ENCODE assay signal across 24 cellular contexts in the genomic region with DNA sequence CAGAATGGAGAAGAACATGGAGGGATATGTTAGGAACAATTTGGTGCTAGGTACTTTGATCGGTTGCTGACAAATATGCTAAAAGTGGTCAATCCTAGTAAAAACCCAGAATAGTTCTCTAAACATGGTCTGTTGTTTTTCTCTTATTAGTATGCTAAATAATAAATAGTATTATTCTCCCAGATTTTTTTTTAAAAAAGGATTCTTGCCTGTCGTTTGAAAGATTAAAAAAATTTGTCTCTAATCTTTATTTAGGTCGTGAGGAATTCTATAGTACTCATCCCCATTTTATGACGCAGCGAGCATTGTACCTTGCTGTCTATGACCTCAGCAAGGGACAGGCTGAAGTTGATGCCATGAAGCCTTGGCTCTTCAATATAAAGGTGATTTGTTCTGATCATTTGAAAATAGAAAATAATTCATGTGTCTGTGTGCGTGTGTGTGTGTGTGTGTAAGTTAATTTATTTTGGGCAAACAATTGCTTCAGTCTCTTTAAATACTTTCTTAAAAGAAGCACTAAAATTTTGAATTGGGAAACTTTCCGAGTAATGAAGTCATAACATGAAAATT.
A peak's percentile ranks its signal among the peaks of the same experiment; 100 is the strongest.
DNase-seq lines count a peak whose midpoint lies in the region; ATAC-seq and TF ChIP-seq lines count a peak whose summit lies in the region.
"Had no signal": no experiment of that assay in that cellular context is flagged by ENCODE, and none has a peak within 500 bp of the region (broad histone marks: within the 10 kb centered on the region; RNA-seq: fewer than 3 reads in every experiment).

No MANE protein-coding gene starts in this region.

- no peaks in the 10 kb centered on the region for H3K27me3 ChIP-seq in neural progenitor cell
- H3K27me3 ChIP-seq: BLaER1 treated with 17β-estradiol and CSF1 and Interleukin-3, amounts not matched to agents 10 nM and 100 nM had no signal

- no peak overlapping the region for H3K4me2 ChIP-seq in neural progenitor cell
- H3K4me2 ChIP-seq: A549; BLaER1 treated with 17β-estradiol and CSF1 and Interleukin-3, amounts not matched to agents 10 nM and 100 nM had no signal

- no peaks in the 10 kb centered on the region for H3K4me1 ChIP-seq in neural progenitor cell
- H3K4me1 ChIP-seq: BLaER1 treated with 17β-estradiol and CSF1 and Interleukin-3, amounts not matched to agents 10 nM and 100 nM had no signal

- H3K4me3 Mint-ChIP-seq in CD14-positive monocyte, result no peak overlapping the region
- no peak overlapping the region for H3K4me3 Mint-ChIP-seq in activated B cell treated with CpG ODN at 0.5 μM for 24 hours
- H3K4me3 Mint-ChIP-seq in memory B cell, result no peak overlapping the region
- no peak overlapping the region for H3K4me3 Mint-ChIP-seq in neural progenitor cell
- H3K4me3 Mint-ChIP-seq: B cell; CD4-positive, alpha-beta memory T cell; CD4-positive, CD25-positive, alpha-beta regulatory T cell; CD8-positive, alpha-beta memory T cell had no signal

- no peak for ATAC-seq in activated B cell treated with CpG ODN at 0.5 μM for 24 hours (ENCODE audit: low read depth)
- no peak for ATAC-seq in memory B cell (ENCODE audit: low read depth)
- no peak for ATAC-seq in GM19035 (IDR thresholded peaks at IDR 0.05; ENCODE audit: unreplicated experiment)
- ATAC-seq: A549, GM12878 had no signal

- POLR2A ChIA-PET in activated B cell treated with CpG ODN at 0.5 μM for 24 hours (lab: Charles Lee), result interaction anchor here (1.2 kb wide), 1 partner anchor 84 kb away, joined by 3 read pairs; a partner anchor contains a TSS

- H3K4me3 ChIP-seq in neural progenitor cell, result no peak overlapping the region
- H3K4me3 ChIP-seq: A549; BLaER1 treated with 17β-estradiol and CSF1 and Interleukin-3, amounts not matched to agents 10 nM and 100 nM; GM12878 had no signal

- no peaks in the 10 kb centered on the region for H3K9me3 Mint-ChIP-seq in CD14-positive monocyte
- H3K9me3 Mint-ChIP-seq in activated B cell treated with CpG ODN at 0.5 μM for 24 hours, result no peaks in the 10 kb centered on the region
- H3K9me3 Mint-ChIP-seq in memory B cell, result no peaks in the 10 kb centered on the region
- no peaks in the 10 kb centered on the region for H3K9me3 Mint-ChIP-seq in neural progenitor cell
- H3K9me3 Mint-ChIP-seq: CD4-positive, alpha-beta memory T cell; CD4-positive, CD25-positive, alpha-beta regulatory T cell; CD8-positive, alpha-beta memory T cell had no signal

- peak; percentile 71 for DNase-seq in CD14-positive monocyte (ENCODE audit: low spot score)
- no peak for DNase-seq in activated B cell treated with CpG ODN at 0.5 μM for 24 hours
- no peak for DNase-seq in memory B cell (ENCODE audit: low spot score in 2 of 2)
- DNase-seq in middle frontal gyrus (ENCODE audit: extremely low spot score, low spot score), result no peak
- DNase-seq in neural progenitor cell (ENCODE audit: low spot score), result no peak
- DNase-seq: AML-193; CD4-positive, CD25-positive, alpha-beta regulatory T cell; COR-L47; DMS 273 treated with DMSO at 0.1 percent for 48 hours; DMS153; DMS53; DMS79; DND-41; EL; GDM1 had no signal

- H3K27me3 Mint-ChIP-seq in CD14-positive monocyte (ENCODE audit: low read depth in 3 of 3), result no peaks in the 10 kb centered on the region
- H3K27me3 Mint-ChIP-seq in activated B cell treated with CpG ODN at 0.5 μM for 24 hours, result no peaks in the 10 kb centered on the region
- no peaks in the 10 kb centered on the region for H3K27me3 Mint-ChIP-seq in memory B cell
- H3K27me3 Mint-ChIP-seq in neural progenitor cell (ENCODE audit: insufficient read depth, low read depth), result no peaks in the 10 kb centered on the region
- H3K27me3 Mint-ChIP-seq: B cell; CD8-positive, alpha-beta memory T cell had no signal

- H2AFZ ChIP-seq in neural progenitor cell (replicated peaks), result no peak overlapping the region

- TF ChIP-seq CTCF in CD14-positive monocyte (IDR thresholded peaks at IDR 0.05) (no peak), activated B cell treated with CpG ODN at 0.5 μM for 24 hours (IDR thresholded peaks at IDR 0.05) (no peak), neural progenitor cell (IDR thresholded peaks at IDR 0.05) (no peak)

- no peaks in the 10 kb centered on the region for H3K36me3 ChIP-seq in neural progenitor cell
- H3K36me3 ChIP-seq: BLaER1 treated with 17β-estradiol and CSF1 and Interleukin-3, amounts not matched to agents 10 nM and 100 nM had no signal

- no peaks in the 10 kb centered on the region for H4K20me1 ChIP-seq in neural progenitor cell (ENCODE audit: low read depth)
- H4K20me1 ChIP-seq: BLaER1 treated with 17β-estradiol and CSF1 and Interleukin-3, amounts not matched to agents 10 nM and 100 nM had no signal

- H3K4me1 Mint-ChIP-seq in CD14-positive monocyte, result no peaks in the 10 kb centered on the region
- H3K4me1 Mint-ChIP-seq in activated B cell treated with CpG ODN at 0.5 μM for 24 hours, result peaks cover 18% of the 10 kb centered on the region
- peaks cover 2% of the 10 kb centered on the region for H3K4me1 Mint-ChIP-seq in memory B cell
- H3K4me1 Mint-ChIP-seq in neural progenitor cell, result no peaks in the 10 kb centered on the region
- H3K4me1 Mint-ChIP-seq: CD4-positive, alpha-beta memory T cell; CD4-positive, CD25-positive, alpha-beta regulatory T cell; CD8-positive, alpha-beta memory T cell had no signal

- no peaks in the 10 kb centered on the region for H3K79me2 ChIP-seq in neural progenitor cell (ENCODE audit: low read depth)

- no peak overlapping the region for H3K9ac ChIP-seq in neural progenitor cell
- H3K9ac ChIP-seq: BLaER1 treated with 17β-estradiol and CSF1 and Interleukin-3, amounts not matched to agents 10 nM and 100 nM had no signal

- H3K36me3 Mint-ChIP-seq in CD14-positive monocyte (peaks cover 68 to 76% of the 10 kb centered on the region in 2 donors), activated B cell treated with CpG ODN at 0.5 μM for 24 hours (ENCODE audit: low read depth) (peaks cover 47% of the 10 kb centered on the region), memory B cell (peaks cover 14% of the 10 kb centered on the region), neural progenitor cell (no peaks in the 10 kb centered on the region)
- H3K36me3 Mint-ChIP-seq: CD4-positive, alpha-beta memory T cell; CD4-positive, CD25-positive, alpha-beta regulatory T cell; CD8-positive, alpha-beta memory T cell had no signal

- H3K27ac ChIP-seq in neural progenitor cell, result no peak overlapping the region
- H3K27ac ChIP-seq: 22Rv1; A549; BLaER1 treated with 17β-estradiol and CSF1 and Interleukin-3, amounts not matched to agents 10 nM and 100 nM; C4-2B had no signal

- CTCF ChIA-PET in activated B cell treated with CpG ODN at 0.5 μM for 24 hours (lab: Charles Lee), result interaction anchor here (1.0 kb wide), 1 partner anchor 298 kb away, joined by 3 read pairs; no protein-coding TSS in a partner anchor

- no peaks in the 10 kb centered on the region for H3K9me3 ChIP-seq in neural progenitor cell (ENCODE audit: low read depth)
- H3K9me3 ChIP-seq: A549; BLaER1 treated with 17β-estradiol and CSF1 and Interleukin-3, amounts not matched to agents 10 nM and 100 nM had no signal

- no peaks in the 10 kb centered on the region for H3F3A ChIP-seq in neural progenitor cell (ENCODE audit: low read depth)

- intact Hi-C loops in CD14-positive monocyte (cut with micrococcal nuclease) (no loop called here), activated B cell treated with CpG ODN at 0.5 μM for 24 hours (cut with micrococcal nuclease) (no loop called here)

- H3K27ac Mint-ChIP-seq in CD14-positive monocyte, result no peak overlapping the region
- H3K27ac Mint-ChIP-seq in activated B cell treated with CpG ODN at 0.5 μM for 24 hours, result peak overlapping the region; percentile 37
- H3K27ac Mint-ChIP-seq in memory B cell, result peak overlapping the region; percentile 71
- no peak overlapping the region for H3K27ac Mint-ChIP-seq in neural progenitor cell
- H3K27ac Mint-ChIP-seq: B cell; CD4-positive, alpha-beta memory T cell; CD4-positive, CD25-positive, alpha-beta regulatory T cell; CD8-positive, alpha-beta memory T cell had no signal

Comparison
In these comparisons a context has a peak if more than half of its experiments do, and no peak if none do; other contexts are left out.
1. H3K27ac Mint-ChIP-seq: peak in activated B cell treated with CpG ODN at 0.5 μM for 24 hours (single experiment) and memory B cell (single experiment); none in CD14-positive monocyte (0 of 7) and neural progenitor cell (single experiment).